In the genomic region with DNA sequence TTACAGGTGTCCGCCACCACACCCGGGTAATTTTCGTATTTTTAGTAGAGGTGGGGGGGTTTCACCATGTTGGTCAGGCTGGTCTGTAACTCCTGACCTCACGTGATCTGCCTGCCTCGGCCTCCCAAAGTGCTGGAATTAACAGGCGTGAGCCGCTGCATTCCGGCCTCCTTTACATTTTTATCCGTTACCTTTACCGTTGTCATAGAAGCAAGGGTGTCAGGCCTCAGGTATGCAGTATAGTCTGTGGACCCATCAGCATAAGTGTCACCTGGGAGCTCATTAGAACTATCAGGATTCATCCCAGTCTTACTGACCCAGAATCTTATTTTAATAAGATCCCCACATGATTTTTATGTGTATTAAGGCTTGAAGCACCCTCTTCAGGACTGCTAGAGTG, we compare ENCODE assay signal across 22 cellular contexts. TPM values are rescaled to one million over a fixed set of nuclear protein-coding genes. Genes with fewer than 3 reads are reported as not detected.
A peak's percentile ranks its signal among the peaks of the same experiment; 100 is the strongest.
DNase-seq lines count a peak whose midpoint lies in the region; ATAC-seq, FAIRE-seq and TF ChIP-seq lines count a peak whose summit lies in the region.
"Had no signal": no experiment of that assay in that cellular context is flagged by ENCODE, and none has a peak within 500 bp of the region (broad histone marks: within the 10 kb centered on the region; RNA-seq: fewer than 3 reads in every experiment).

No MANE protein-coding gene starts in this region.

- peaks cover 15% of the 10 kb centered on the region for H3K4me1 ChIP-seq in mammary epithelial cell (ENCODE audit: insufficient read depth, low read length)
- H3K4me1 ChIP-seq in keratinocyte (ENCODE audit: control insufficient read depth, extremely low read depth, insufficient read depth, low read length): peaks cover 29% of the 10 kb centered on the region

- intact Hi-C loops in mammary epithelial cell (cut with micrococcal nuclease): no loop called here
- intact Hi-C loops in MCF 10A (cut with micrococcal nuclease): no loop called here

- H3K79me2 ChIP-seq in mammary epithelial cell (ENCODE audit: insufficient read depth, low read length) (peaks cover 97% of the 10 kb centered on the region), keratinocyte (ENCODE audit: control insufficient read depth, insufficient read depth, low read length) (peaks cover 94% of the 10 kb centered on the region)

- no peak for ATAC-seq in activated T-helper 17 cell treated with anti-CD3 and anti-CD28 coated beads, Interleukin-2, amount 50 U/mL, for 72 hours (replicated peaks)

- H2AFZ ChIP-seq in mammary epithelial cell (ENCODE audit: low read depth, low read length): no peak overlapping the region
- no peak overlapping the region for H2AFZ ChIP-seq in keratinocyte (ENCODE audit: control insufficient read depth, low read length)
- H2AFZ ChIP-seq: hepatocyte had no signal

- TF ChIP-seq CTCF in mammary epithelial cell (conservative IDR thresholded peaks at IDR 0.05 in 1 of 2, IDR thresholded peaks at IDR 0.05 in 1 of 2; ENCODE audit: extremely low read depth in 1 of 2, insufficient read depth in 1 of 2, low read depth in 1 of 2, low read length in 2 of 2) (peak in 1 of 2 donors; percentile 5), MCF 10A (IDR thresholded peaks at IDR 0.05; ENCODE audit: unreplicated experiment) (no peak), keratinocyte (optimal IDR thresholded peaks at IDR 0.05 in 1 of 3, IDR thresholded peaks at IDR 0.05 in 1 of 3, conservative IDR thresholded peaks at IDR 0.05 in 1 of 3; ENCODE audit: extremely low read depth in 1 of 3, insufficient read depth in 2 of 3, low read length in 3 of 3) (no peak)

- H3K4me2 ChIP-seq in mammary epithelial cell (ENCODE audit: insufficient read depth, low read depth, low read length) (peak overlapping the region; percentile 20), keratinocyte (ENCODE audit: control insufficient read depth, extremely low read depth, insufficient read depth, low read depth, low read length) (no peak overlapping the region)
- H3K4me2 ChIP-seq: hepatocyte had no signal

- H3K9me3 ChIP-seq in mammary epithelial cell (replicated peaks; ENCODE audit: insufficient read depth, low read length) (no peaks in the 10 kb centered on the region), keratinocyte (ENCODE audit: control insufficient read depth, low read depth, low read length) (no peaks in the 10 kb centered on the region)
- H3K9me3 ChIP-seq: Peyer's patch, prostate gland had no signal

- H3K27me3 Mint-ChIP-seq in MCF 10A (ENCODE audit: insufficient read depth, unreplicated experiment): no peaks in the 10 kb centered on the region
- no peaks in the 10 kb centered on the region for H3K27me3 Mint-ChIP-seq in activated T-helper 17 cell treated with anti-CD3 and anti-CD28 coated beads, Interleukin-2, amount 50 U/mL, for 72 hours

- DNase-seq in mammary epithelial cell: no peak
- DNase-seq in MCF 10A (ENCODE audit: unreplicated experiment): no peak
- no peak for DNase-seq in keratinocyte (ENCODE audit: low read depth, low spot score)
- no peak for DNase-seq in ecto neural progenitor cell (ENCODE audit: low spot score)
- no peak for DNase-seq in SKM-1 treated with dmso at 0.1 percent for 144 hours (lab: John Stamatoyannopoulos, UW; ENCODE audit: unreplicated experiment)
- no peak for DNase-seq in NCI-H2196 treated with DMSO at 0.1 percent for 48 hours (lab: John Stamatoyannopoulos, UW; ENCODE audit: unreplicated experiment)
- DNase-seq: cerebellar nuclear complex; GF-D8; HFFc6; mesenchymal stem cell; NCI-H2171; NCI-H748 treated with DMSO at 0.1 percent for 48 hours; small intestine; stimulated activated CD4-positive, alpha-beta T cell treated with anti-CD3 and anti-CD28 coated beads, Interleukin-4, amount 100 ng/mL, for 24 hours; T-helper 9 cell had no signal

- no peak overlapping the region for H3K27ac Mint-ChIP-seq in MCF 10A (ENCODE audit: low read depth, unreplicated experiment)
- peak overlapping the region; percentile 22 for H3K27ac Mint-ChIP-seq in activated T-helper 17 cell treated with anti-CD3 and anti-CD28 coated beads, Interleukin-2, amount 50 U/mL, for 72 hours
- H3K27ac Mint-ChIP-seq: HFFc6 had no signal

- H4K20me1 ChIP-seq in mammary epithelial cell (ENCODE audit: insufficient read depth, low read length) (peaks cover 42% of the 10 kb centered on the region), keratinocyte (ENCODE audit: control insufficient read depth, extremely low read depth, insufficient read depth, low read length) (peaks cover 61% of the 10 kb centered on the region)

- no peak overlapping the region for H3K4me3 ChIP-seq in mammary epithelial cell (replicated peaks in 1 of 3; ENCODE audit: insufficient read depth in 1 of 3, low read depth in 2 of 3, low read length in 3 of 3)
- H3K4me3 ChIP-seq in keratinocyte (ENCODE audit: control insufficient read depth in 2 of 3, extremely low read depth in 1 of 3, insufficient read depth in 2 of 3, low read depth in 1 of 3, low read length in 3 of 3): no peak overlapping the region
- H3K4me3 ChIP-seq: hepatocyte, Peyer's patch, prostate gland had no signal

- BruUV-seq in mammary epithelial cell (replicated peaks; lab: Mats Ljungman, UMichigan): no TSS peak
- no TSS peak for BruUV-seq in MCF 10A (replicated peaks; lab: Mats Ljungman, UMichigan)

- H3K9ac ChIP-seq in mammary epithelial cell (ENCODE audit: insufficient read depth, low read length): no peak overlapping the region
- H3K9ac ChIP-seq in keratinocyte (ENCODE audit: control insufficient read depth, extremely low read depth, insufficient read depth, low read length): no peak overlapping the region

- H3K36me3 ChIP-seq in mammary epithelial cell (ENCODE audit: insufficient read depth, low read length): peaks cover 14% of the 10 kb centered on the region
- peaks cover 0 to 17% of the 10 kb centered on the region in 2 experiments for H3K36me3 ChIP-seq in keratinocyte (ENCODE audit: control insufficient read depth in 2 of 2, extremely low read depth in 1 of 2, insufficient read depth in 2 of 2, low read length in 2 of 2)
- H3K36me3 ChIP-seq: prostate gland had no signal

- no peak overlapping the region for H3K4me3 Mint-ChIP-seq in MCF 10A (ENCODE audit: unreplicated experiment)
- H3K4me3 Mint-ChIP-seq in activated T-helper 17 cell treated with anti-CD3 and anti-CD28 coated beads, Interleukin-2, amount 50 U/mL, for 72 hours: peak overlapping the region; percentile 91

- no peaks in the 10 kb centered on the region for H3K27me3 ChIP-seq in mammary epithelial cell (ENCODE audit: insufficient read depth, low read length)
- no peaks in the 10 kb centered on the region for H3K27me3 ChIP-seq in keratinocyte (ENCODE audit: control insufficient read depth, extremely low read depth, insufficient read depth, low read length)
- H3K27me3 ChIP-seq: hepatocyte, Peyer's patch had no signal

- H3K4me1 Mint-ChIP-seq in MCF 10A (ENCODE audit: insufficient read depth, unreplicated experiment): peaks cover 11% of the 10 kb centered on the region
- H3K4me1 Mint-ChIP-seq in activated T-helper 17 cell treated with anti-CD3 and anti-CD28 coated beads, Interleukin-2, amount 50 U/mL, for 72 hours: peaks cover 53% of the 10 kb centered on the region

- POLR2A ChIA-PET in MCF 10A (lab: Yijun Ruan, JAX): interaction anchor here (1.2 kb wide), 1 partner anchor 9 kb away, joined by 8 read pairs; no protein-coding TSS in a partner anchor

- dilution Hi-C loops in mammary epithelial cell (cut with HindIII; ENCODE audit: low sequenced_read_pairs): no loop called here
- dilution Hi-C loops in keratinocyte (cut with MboI; ENCODE audit: extremely low pct_ligation_motif_present, low sequenced_read_pairs): no loop called here

- 74% methylated on average over 10 of the region's 10 CpGs for WGBS in mammary epithelial cell (ENCODE audit: low coverage, missing lambda C conversion rate)

- in situ Hi-C loops in mammary epithelial cell (cut with MboI; ENCODE audit: low sequenced_read_pairs in 2 of 2): no loop called here

- no peaks in the 10 kb centered on the region for H3K9me3 Mint-ChIP-seq in MCF 10A (ENCODE audit: unreplicated experiment)
- H3K9me3 Mint-ChIP-seq in activated T-helper 17 cell treated with anti-CD3 and anti-CD28 coated beads, Interleukin-2, amount 50 U/mL, for 72 hours: no peaks in the 10 kb centered on the region
- H3K9me3 Mint-ChIP-seq: HFFc6 had no signal

- H3K36me3 Mint-ChIP-seq in MCF 10A (ENCODE audit: insufficient read depth, unreplicated experiment): peaks cover 43% of the 10 kb centered on the region
- H3K36me3 Mint-ChIP-seq in activated T-helper 17 cell treated with anti-CD3 and anti-CD28 coated beads, Interleukin-2, amount 50 U/mL, for 72 hours (ENCODE audit: low read depth): peaks cover 89% of the 10 kb centered on the region

- H3K27ac ChIP-seq in mammary epithelial cell (ENCODE audit: insufficient read depth, low read depth, low read length) (no peak overlapping the region), keratinocyte (ENCODE audit: control insufficient read depth, insufficient read depth, low read length) (peak overlapping the region; percentile 17)
- H3K27ac ChIP-seq: hepatocyte, prostate gland had no signal

- FAIRE-seq in keratinocyte (lab: Jason Lieb, UNC): no peak
- FAIRE-seq: GM12891, small intestine had no signal

- H3K9me1 ChIP-seq in keratinocyte (ENCODE audit: control insufficient read depth, extremely low read depth, insufficient read depth, low read length): no peaks in the 10 kb centered on the region

- CTCF ChIA-PET in mammary epithelial cell (lab: Charles Lee; ENCODE audit: low non-redundant PET): no interaction called here
- CTCF ChIA-PET in MCF 10A (lab: Yijun Ruan, JAX): no interaction called here

RNA-seq across cellular contexts. Expression of a gene that starts 5.4 kb away (rescaled TPM):
- total RNA-seq in mammary epithelial cell (100 to 1,000 TPM; 234 to 414 TPM), MCF 10A (2022) (133 and 141 TPM in 2 replicates)
- polyA plus RNA-seq in mammary epithelial cell (232 TPM), keratinocyte (291 to 499 TPM (median 312 TPM) in 3 replicates)
- polyA minus RNA-seq in mammary epithelial cell (408 TPM), keratinocyte (179 to 521 TPM (median 360 TPM) in 3 replicates)
- total RNA-seq in activated T-helper 17 cell treated with anti-CD3 and anti-CD28 coated beads, Interleukin-2, amount 50 U/mL, for 72 hours: 100 to 1,000 TPM; 243 to 264 TPM
- polyA plus RNA-seq in keratinocyte (2011; ENCODE audit: low read depth): 195 TPM
- 242 and 602 TPM in 2 replicates for polyA plus RNA-seq in keratinocyte (2011; cell fraction: cytosol; rRNA removed)
- 229 and 267 TPM in 2 replicates for polyA plus RNA-seq in keratinocyte (2011; cell fraction: nucleus; rRNA removed)
- 281 and 347 TPM in 2 replicates for polyA plus RNA-seq in keratinocyte (2012; ENCODE audit: low replicate concordance)
- polyA minus RNA-seq in keratinocyte (2011; cell fraction: cytosol; rRNA and poly(A)+ RNA removed): 262 TPM
- polyA minus RNA-seq in keratinocyte (2011; cell fraction: nucleus; rRNA and poly(A)+ RNA removed): 79.0 and 142 TPM in 2 replicates

RNA-seq across cellular contexts. Expression of a gene that starts 56.4 kb away (rescaled TPM):
- total RNA-seq in mammary epithelial cell (not detected), MCF 10A (2022) (not detected in 2 replicates)
- polyA plus RNA-seq in mammary epithelial cell (not detected), keratinocyte (not detected in 3 replicates)
- polyA minus RNA-seq in mammary epithelial cell (not detected), keratinocyte (not detected in 3 replicates)
- not detected for total RNA-seq in activated T-helper 17 cell treated with anti-CD3 and anti-CD28 coated beads, Interleukin-2, amount 50 U/mL, for 72 hours
- polyA plus RNA-seq in keratinocyte (2011; ENCODE audit: low read depth): not detected
- not detected in 2 replicates for polyA plus RNA-seq in keratinocyte (2011; cell fraction: cytosol; rRNA removed)
- polyA plus RNA-seq in keratinocyte (2011; cell fraction: nucleus; rRNA removed): not detected in 2 replicates
- polyA plus RNA-seq in keratinocyte (2012; ENCODE audit: low replicate concordance): not detected in 2 replicates
- polyA minus RNA-seq in keratinocyte (2011; cell fraction: cytosol; rRNA and poly(A)+ RNA removed): not detected
- polyA minus RNA-seq in keratinocyte (2011; cell fraction: nucleus; rRNA and poly(A)+ RNA removed): not detected in 2 replicates
- total RNA-seq: HFFc6, kidney epithelial cell, Peyer's patch, prostate gland had no signal
- polyA plus RNA-seq: neural cell had no signal
